ENCODE assay signal across 30 cellular contexts in genomic region chr12:3746758-3747157, GRCh38. TPM values are rescaled to one million over a fixed set of nuclear protein-coding genes. Genes with fewer than 3 reads are reported as not detected.
DNase-seq lines count a peak whose midpoint lies in the region; ATAC-seq and TF ChIP-seq lines count a peak whose summit lies in the region.
"Had no signal": no experiment of that assay in that cellular context is flagged by ENCODE, and none has a peak within 500 bp of the region (broad histone marks: within the 10 kb centered on the region; RNA-seq: fewer than 3 reads in every experiment).

No MANE protein-coding gene starts in this region.

- H3K4me1 ChIP-seq in endodermal cell (ENCODE audit: control insufficient read depth, insufficient read depth, low read length): no peaks in the 10 kb centered on the region
- H3K4me1 ChIP-seq: A549, uterus had no signal

- H3K9me3 Mint-ChIP-seq in activated naive CD4-positive, alpha-beta T cell treated with anti-CD3 and anti-CD28 coated beads, Interleukin-2, amount 10 ng/mL, durations not matched to agents 7 days and 5 days: peaks cover 2% of the 10 kb centered on the region
- H3K9me3 Mint-ChIP-seq in activated naive CD4-positive, alpha-beta T cell treated with anti-CD3 and anti-CD28 coated beads for 36 hours: no peaks in the 10 kb centered on the region
- H3K9me3 Mint-ChIP-seq in T-cell: no peaks in the 10 kb centered on the region
- H3K9me3 Mint-ChIP-seq in endodermal cell: peaks cover 7% of the 10 kb centered on the region
- H3K9me3 Mint-ChIP-seq in stimulated activated effector memory CD8-positive, alpha-beta T cell treated with anti-CD3 and anti-CD28 coated beads, Interleukin-12 subunit alpha, Interleukin-12 subunit beta, amount 100 ng/mL, for 72 hours: no peaks in the 10 kb centered on the region
- H3K9me3 Mint-ChIP-seq: activated naive CD8-positive, alpha-beta T cell treated with anti-CD3 and anti-CD28 coated beads, Interleukin-2, amount 50 U/mL, for 24 hours; central memory CD8-positive, alpha-beta T cell; nephron had no signal

- intact Hi-C loops in activated naive CD4-positive, alpha-beta T cell treated with anti-CD3 and anti-CD28 coated beads for 36 hours (cut with micrococcal nuclease): no loop called here

- no peak overlapping the region for H3K4me3 ChIP-seq in endodermal cell (ENCODE audit: low read length)
- H3K4me3 ChIP-seq: A549, GM12878, uterus had no signal

- TF ChIP-seq CTCF in endodermal cell (conservative IDR thresholded peaks at IDR 0.05): no peak

- 94 to 100% methylated on average over 4 of the region's 4 CpGs for WGBS in endodermal cell (ENCODE audit: insufficient coverage in 1 of 2, insufficient read length in 1 of 2), 2 experiments

- no peaks in the 10 kb centered on the region for H3K9me3 ChIP-seq in endodermal cell (ENCODE audit: control insufficient read depth, low read length)
- H3K9me3 ChIP-seq: A549, SK-N-SH, uterus had no signal

- H3K4me3 Mint-ChIP-seq in activated naive CD4-positive, alpha-beta T cell treated with anti-CD3 and anti-CD28 coated beads, Interleukin-2, amount 10 ng/mL, durations not matched to agents 7 days and 5 days: no peak overlapping the region
- no peak overlapping the region for H3K4me3 Mint-ChIP-seq in activated naive CD4-positive, alpha-beta T cell treated with anti-CD3 and anti-CD28 coated beads for 36 hours
- no peak overlapping the region for H3K4me3 Mint-ChIP-seq in T-cell
- H3K4me3 Mint-ChIP-seq in endodermal cell: no peak overlapping the region
- H3K4me3 Mint-ChIP-seq in stimulated activated effector memory CD8-positive, alpha-beta T cell treated with anti-CD3 and anti-CD28 coated beads, Interleukin-12 subunit alpha, Interleukin-12 subunit beta, amount 100 ng/mL, for 72 hours: peak overlapping the region; percentile 70
- H3K4me3 Mint-ChIP-seq: activated naive CD8-positive, alpha-beta T cell treated with anti-CD3 and anti-CD28 coated beads, Interleukin-2, amount 50 U/mL, for 24 hours; central memory CD8-positive, alpha-beta T cell; dendritic cell treated with granulocyte-macrophage colony-stimulating factor and Interleukin-4, amounts not matched to agents 40 ng/mL and 50 ng/mL, for 4 days; nephron had no signal

- POLR2A ChIA-PET in T-cell (lab: Charles Lee): no interaction called here
- POLR2A ChIA-PET in HEK293T (lab: Yijun Ruan, JAX): no interaction called here

- H3K9ac ChIP-seq in endodermal cell (ENCODE audit: extremely low read depth, low read length, poor library complexity, severe bottlenecking): no peak overlapping the region
- H3K9ac ChIP-seq: KMS-11, SK-N-SH had no signal

- H3K36me3 ChIP-seq in endodermal cell (ENCODE audit: control insufficient read depth, insufficient read depth, low read length): no peaks in the 10 kb centered on the region
- H3K36me3 ChIP-seq: uterus had no signal

- DNase-seq in activated naive CD4-positive, alpha-beta T cell treated with anti-CD3 and anti-CD28 coated beads, Interleukin-2, amount 10 ng/mL, durations not matched to agents 7 days and 5 days: no peak
- DNase-seq in activated naive CD4-positive, alpha-beta T cell treated with anti-CD3 and anti-CD28 coated beads for 36 hours: no peak
- DNase-seq in T-cell (no peak), endodermal cell (peak; percentile 6), NCI-H2171 treated with DMSO at 0.1 percent for 48 hours (lab: John Stamatoyannopoulos, UW) (no peak), NCI-H510A treated with DMSO at 0.1 percent for 48 hours (lab: John Stamatoyannopoulos, UW) (no peak), HEK293T (ENCODE audit: extremely low spot score) (no peak)
- peak in 1 of 2 donors; percentile 45 for DNase-seq in stimulated activated effector memory CD8-positive, alpha-beta T cell treated with anti-CD3 and anti-CD28 coated beads, Interleukin-12 subunit alpha, Interleukin-12 subunit beta, amount 100 ng/mL, for 72 hours (ENCODE audit: low spot score in 2 of 2)
- DNase-seq: activated CD4-positive, alpha-beta T cell treated with anti-CD3 and anti-CD28 coated beads for 1 hour; activated gamma-delta T cell treated with Interleukin-2 at 50 U/mL for 16 hours; activated naive CD8-positive, alpha-beta T cell treated with anti-CD3 and anti-CD28 coated beads, Interleukin-2, amount 50 U/mL, for 24 hours; activated T-cell treated with anti-CD3 and anti-CD28 coated beads, Interleukin-2, amount 50 U/mL, for 1 hour; AML-193; H7; kidney glomerular epithelial cell; midbrain; MM.1S; NCI-H1105 treated with DMSO at 0.1 percent for 48 hours; NCI-H1930; NCI-H526 treated with DMSO at 0.1 percent for 48 hours; NK-92 treated with Interleukin-12 subunit alpha and Interleukin-12 subunit beta, amount 100 ng/mL, for 24 hours; PC-3; SK-N-SH; uterus had no signal

- ATAC-seq in T-cell (replicated peaks in 1 of 4): no peak
- ATAC-seq in stimulated activated effector memory CD8-positive, alpha-beta T cell treated with anti-CD3 and anti-CD28 coated beads, Interleukin-12 subunit alpha, Interleukin-12 subunit beta, amount 100 ng/mL, for 72 hours: no peak
- ATAC-seq: A549; activated naive CD8-positive, alpha-beta T cell treated with anti-CD3 and anti-CD28 coated beads, Interleukin-2, amount 50 U/mL, for 24 hours; GM12878; PC-3 had no signal

- no peaks in the 10 kb centered on the region for H3K27me3 Mint-ChIP-seq in activated naive CD4-positive, alpha-beta T cell treated with anti-CD3 and anti-CD28 coated beads, Interleukin-2, amount 10 ng/mL, durations not matched to agents 7 days and 5 days
- no peaks in the 10 kb centered on the region for H3K27me3 Mint-ChIP-seq in activated naive CD4-positive, alpha-beta T cell treated with anti-CD3 and anti-CD28 coated beads for 36 hours (ENCODE audit: low read depth)
- no peaks in the 10 kb centered on the region for H3K27me3 Mint-ChIP-seq in T-cell
- H3K27me3 Mint-ChIP-seq in endodermal cell (ENCODE audit: insufficient read depth): peaks cover 21% of the 10 kb centered on the region
- H3K27me3 Mint-ChIP-seq: activated naive CD8-positive, alpha-beta T cell treated with anti-CD3 and anti-CD28 coated beads, Interleukin-2, amount 50 U/mL, for 24 hours; central memory CD8-positive, alpha-beta T cell; dendritic cell treated with granulocyte-macrophage colony-stimulating factor and Interleukin-4, amounts not matched to agents 40 ng/mL and 50 ng/mL, for 4 days had no signal

- peaks cover 60% of the 10 kb centered on the region for H3K36me3 Mint-ChIP-seq in activated naive CD4-positive, alpha-beta T cell treated with anti-CD3 and anti-CD28 coated beads, Interleukin-2, amount 10 ng/mL, durations not matched to agents 7 days and 5 days
- peaks cover 30% of the 10 kb centered on the region for H3K36me3 Mint-ChIP-seq in activated naive CD4-positive, alpha-beta T cell treated with anti-CD3 and anti-CD28 coated beads for 36 hours (ENCODE audit: low read depth)
- H3K36me3 Mint-ChIP-seq in T-cell (peaks cover 53% of the 10 kb centered on the region), endodermal cell (ENCODE audit: low read depth) (no peaks in the 10 kb centered on the region)
- peaks cover 67% of the 10 kb centered on the region for H3K36me3 Mint-ChIP-seq in stimulated activated effector memory CD8-positive, alpha-beta T cell treated with anti-CD3 and anti-CD28 coated beads, Interleukin-12 subunit alpha, Interleukin-12 subunit beta, amount 100 ng/mL, for 72 hours

- peaks cover 68% of the 10 kb centered on the region for H3K4me1 Mint-ChIP-seq in activated naive CD4-positive, alpha-beta T cell treated with anti-CD3 and anti-CD28 coated beads, Interleukin-2, amount 10 ng/mL, durations not matched to agents 7 days and 5 days
- H3K4me1 Mint-ChIP-seq in activated naive CD4-positive, alpha-beta T cell treated with anti-CD3 and anti-CD28 coated beads for 36 hours (ENCODE audit: low read depth): peaks cover 46% of the 10 kb centered on the region
- H3K4me1 Mint-ChIP-seq in T-cell (peaks cover 44 to 80% (median 71%) of the 10 kb centered on the region in 3 donors), endodermal cell (peaks cover 3% of the 10 kb centered on the region)
- peaks cover 95% of the 10 kb centered on the region for H3K4me1 Mint-ChIP-seq in stimulated activated effector memory CD8-positive, alpha-beta T cell treated with anti-CD3 and anti-CD28 coated beads, Interleukin-12 subunit alpha, Interleukin-12 subunit beta, amount 100 ng/mL, for 72 hours
- H3K4me1 Mint-ChIP-seq: nephron had no signal

- H3K27me3 ChIP-seq in endodermal cell (ENCODE audit: control insufficient read depth, insufficient read depth, low read length, poor library complexity, severe bottlenecking): peaks cover 21% of the 10 kb centered on the region
- H3K27me3 ChIP-seq: uterus had no signal

- H3K27ac ChIP-seq in endodermal cell (ENCODE audit: low read depth, low read length): no peak overlapping the region
- H3K27ac ChIP-seq: A549, KMS-11, uterus had no signal

- CTCF ChIA-PET in activated naive CD4-positive, alpha-beta T cell treated with anti-CD3 and anti-CD28 coated beads, Interleukin-2, amount 10 ng/mL, durations not matched to agents 7 days and 5 days (lab: Charles Lee): no interaction called here
- CTCF ChIA-PET in activated naive CD4-positive, alpha-beta T cell treated with anti-CD3 and anti-CD28 coated beads for 36 hours (lab: Charles Lee): interaction anchor here (1.9 kb wide), 1 partner anchor 11 kb away, joined by 5 read pairs; no protein-coding TSS in a partner anchor
- CTCF ChIA-PET in T-cell (lab: Charles Lee): no interaction called here
- CTCF ChIA-PET in HEK293T (lab: Yijun Ruan, JAX): no interaction called here

- H3K27ac Mint-ChIP-seq in activated naive CD4-positive, alpha-beta T cell treated with anti-CD3 and anti-CD28 coated beads, Interleukin-2, amount 10 ng/mL, durations not matched to agents 7 days and 5 days: peak overlapping the region; percentile 7
- no peak overlapping the region for H3K27ac Mint-ChIP-seq in activated naive CD4-positive, alpha-beta T cell treated with anti-CD3 and anti-CD28 coated beads for 36 hours
- peak overlapping the region; percentile 75 to 77 for H3K27ac Mint-ChIP-seq in T-cell
- no peak overlapping the region for H3K27ac Mint-ChIP-seq in endodermal cell
- H3K27ac Mint-ChIP-seq in stimulated activated effector memory CD8-positive, alpha-beta T cell treated with anti-CD3 and anti-CD28 coated beads, Interleukin-12 subunit alpha, Interleukin-12 subunit beta, amount 100 ng/mL, for 72 hours: peak overlapping the region; percentile 93
- H3K27ac Mint-ChIP-seq: activated naive CD8-positive, alpha-beta T cell treated with anti-CD3 and anti-CD28 coated beads, Interleukin-2, amount 50 U/mL, for 24 hours; dendritic cell treated with granulocyte-macrophage colony-stimulating factor and Interleukin-4, amounts not matched to agents 40 ng/mL and 50 ng/mL, for 4 days; nephron had no signal

TF ChIP-seq in HEK293T, 16 proteins besides CTCF, POLR2A, EP300 and RAD21 (continues in another document):
- no peak for TF ChIP-seq HDGF (IDR thresholded peaks at IDR 0.05; ENCODE audit: borderline replicate concordance)
- no peak for TF ChIP-seq L3MBTL2 (conservative IDR thresholded peaks at IDR 0.05)
- TF ChIP-seq NFRKB (IDR thresholded peaks at IDR 0.05): no peak
- TF ChIP-seq CTBP1 (IDR thresholded peaks at IDR 0.05; ENCODE audit: borderline replicate concordance): no peak
- no peak for TF ChIP-seq FOXA1 (IDR thresholded peaks at IDR 0.05)

RNA-seq across cellular contexts. Expression of gene CRACR2A, which starts 6.2 kb away (rescaled TPM):
- 10 to 100 TPM; 19.0 to 20.7 TPM for total RNA-seq in activated naive CD4-positive, alpha-beta T cell treated with anti-CD3 and anti-CD28 coated beads for 36 hours
- 10 to 100 TPM; 38.3 to 47.0 (median 40.6) TPM for total RNA-seq in T-cell
- 1 to 10 TPM; 1.1 to 4.7 TPM for total RNA-seq in endodermal cell
- 1.1 TPM for polyA plus RNA-seq in endodermal cell (2013, experiment 1 of 2)
- polyA plus RNA-seq in endodermal cell (2013, experiment 2 of 2): 1.3 TPM
- total RNA-seq: PC-3 had no signal

Comparison
In these comparisons a context has a peak if more than half of its experiments do, and no peak if none do; other contexts are left out.
1. H3K27ac Mint-ChIP-seq: peak in activated naive CD4-positive, alpha-beta T cell treated with anti-CD3 and anti-CD28 coated beads, Interleukin-2, amount 10 ng/mL, durations not matched to agents 7 days and 5 days (single experiment), T-cell (2 of 2) and stimulated activated effector memory CD8-positive, alpha-beta T cell treated with anti-CD3 and anti-CD28 coated beads, Interleukin-12 subunit alpha, Interleukin-12 subunit beta, amount 100 ng/mL, for 72 hours (single experiment); none in activated naive CD4-positive, alpha-beta T cell treated with anti-CD3 and anti-CD28 coated beads for 36 hours (single experiment) and endodermal cell (single experiment).